Comparison of ENCODE assay signal across 10 cellular contexts in the genomic region with DNA sequence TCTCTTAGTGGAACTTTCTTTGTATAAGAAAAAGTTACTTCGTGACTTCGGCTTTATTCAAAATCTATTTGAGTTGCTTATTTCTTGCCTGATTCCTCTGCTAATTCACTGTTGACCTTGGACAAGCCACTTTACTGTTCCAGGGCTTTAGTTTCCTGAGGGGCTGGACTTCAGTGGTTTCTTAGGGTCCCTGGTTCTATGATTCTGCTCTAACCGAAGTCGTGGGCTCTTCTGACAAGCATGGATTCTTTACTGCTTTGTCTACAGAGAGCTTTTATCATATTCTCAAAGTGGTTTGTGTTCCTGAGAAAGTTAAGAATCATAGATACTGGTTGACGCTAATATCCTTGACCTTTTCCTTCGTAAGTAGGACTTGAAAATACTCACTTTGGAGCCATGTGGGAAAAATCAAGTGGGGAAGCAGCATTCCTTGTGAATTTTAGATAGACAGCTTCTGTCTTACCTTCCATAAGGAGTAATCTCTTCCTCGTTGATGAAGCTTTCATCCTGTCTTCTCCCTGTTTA. TPM values are rescaled to one million over a fixed set of nuclear protein-coding genes. Genes with fewer than 3 reads are reported as not detected.
DNase-seq lines count a peak whose midpoint lies in the region; ATAC-seq and TF ChIP-seq lines count a peak whose summit lies in the region.
"Had no signal": no experiment of that assay in that cellular context is flagged by ENCODE, and none has a peak within 500 bp of the region (broad histone marks: within the 10 kb centered on the region; RNA-seq: fewer than 3 reads in every experiment).

No MANE protein-coding gene starts in this region.

- H3K27me3 ChIP-seq in left lung (no peaks in the 10 kb centered on the region), transverse colon (no peaks in the 10 kb centered on the region)

- H3K36me3 ChIP-seq in left lung (no peaks in the 10 kb centered on the region), transverse colon (no peaks in the 10 kb centered on the region)

- POLR2A ChIA-PET in activated naive CD8-positive, alpha-beta T cell treated with anti-CD3 and anti-CD28 coated beads, Interleukin-2, amount 10 ng/mL, durations not matched to agents 7 days and 5 days (lab: Charles Lee) = interaction anchor here (0.7 to 1.4 kb wide), 2 partner anchors 21 to 410 kb away, joined by 3 read pairs; partner anchors contain the start of genes EXOSC2 and NUP214

- intact Hi-C loops in left lung (cut with DNase I) = no loop called here
- intact Hi-C loops in transverse colon (cut with DNase I; ENCODE audit: low total_unique reads) = loop anchor here (5.0 kb wide), 1 partner anchor 148 kb away; no protein-coding TSS in a partner anchor

- TF ChIP-seq POLR2A in transverse colon (IDR thresholded peaks at IDR 0.05) = no peak

- H3K4me3 Mint-ChIP-seq in activated T-cell treated with anti-CD3 and anti-CD28 coated beads, Interleukin-2, amount 50 U/mL, for 72 hours = peak overlapping the region; percentile 96 to 99
- H3K4me3 Mint-ChIP-seq in activated naive CD8-positive, alpha-beta T cell treated with anti-CD3 and anti-CD28 coated beads, Interleukin-2, amount 10 ng/mL, durations not matched to agents 7 days and 5 days = peak overlapping the region; percentile 87

- ATAC-seq in activated T-cell treated with anti-CD3 and anti-CD28 coated beads, Interleukin-2, amount 50 U/mL, for 72 hours (replicated peaks in 1 of 2) = no peak
- no peak for ATAC-seq in activated naive CD8-positive, alpha-beta T cell treated with anti-CD3 and anti-CD28 coated beads, Interleukin-2, amount 10 ng/mL, durations not matched to agents 7 days and 5 days (ENCODE audit: low read depth)
- ATAC-seq in left lung = no peak
- ATAC-seq in HG03439 (IDR thresholded peaks at IDR 0.05; ENCODE audit: unreplicated experiment) = no peak
- no peak for ATAC-seq in GM21825 (IDR thresholded peaks at IDR 0.05; ENCODE audit: unreplicated experiment)
- ATAC-seq in HG02840 (IDR thresholded peaks at IDR 0.05; ENCODE audit: low FRiP score, unreplicated experiment) = no peak

- WGBS in transverse colon (ENCODE audit: low coverage in 1 of 2), 2 donors = 4 to 23% methylated on average over 5 to 7 of the region's 7 CpGs

- no peak overlapping the region for H3K27ac Mint-ChIP-seq in activated T-cell treated with anti-CD3 and anti-CD28 coated beads, Interleukin-2, amount 50 U/mL, for 72 hours
- H3K27ac Mint-ChIP-seq in activated naive CD8-positive, alpha-beta T cell treated with anti-CD3 and anti-CD28 coated beads, Interleukin-2, amount 10 ng/mL, durations not matched to agents 7 days and 5 days = no peak overlapping the region

- H3K4me3 ChIP-seq in left lung (peak overlapping the region; percentile 88 to 99), transverse colon (peak overlapping the region in 3 of 4 donors; percentile 78 to 97 (median 94))

- TF ChIP-seq EP300 in transverse colon (IDR thresholded peaks at IDR 0.05; ENCODE audit: low read depth) = no peak

- no peaks in the 10 kb centered on the region for H3K9me3 Mint-ChIP-seq in activated T-cell treated with anti-CD3 and anti-CD28 coated beads, Interleukin-2, amount 50 U/mL, for 72 hours
- no peaks in the 10 kb centered on the region for H3K9me3 Mint-ChIP-seq in activated naive CD8-positive, alpha-beta T cell treated with anti-CD3 and anti-CD28 coated beads, Interleukin-2, amount 10 ng/mL, durations not matched to agents 7 days and 5 days

- peaks cover 53% of the 10 kb centered on the region for H3K4me1 Mint-ChIP-seq in activated T-cell treated with anti-CD3 and anti-CD28 coated beads, Interleukin-2, amount 50 U/mL, for 72 hours (ENCODE audit: low read depth)
- peaks cover 31% of the 10 kb centered on the region for H3K4me1 Mint-ChIP-seq in activated naive CD8-positive, alpha-beta T cell treated with anti-CD3 and anti-CD28 coated beads, Interleukin-2, amount 10 ng/mL, durations not matched to agents 7 days and 5 days

- no peak for DNase-seq in activated T-cell treated with anti-CD3 and anti-CD28 coated beads, Interleukin-2, amount 50 U/mL, for 72 hours
- no peak for DNase-seq in activated T-cell treated with anti-CD3 and anti-CD28 coated beads, Interleukin-2, amount 50 U/mL, for 1 hour
- no peak for DNase-seq in activated naive CD8-positive, alpha-beta T cell treated with anti-CD3 and anti-CD28 coated beads, Interleukin-2, amount 10 ng/mL, durations not matched to agents 7 days and 5 days
- DNase-seq in left lung = no peak
- no peak for DNase-seq in transverse colon
- DNase-seq: DMS79 had no signal

- H3K27ac ChIP-seq in left lung (peak overlapping the region; percentile 41 to 98), transverse colon (peak overlapping the region; percentile 96 to 99 (median 98))

- in situ Hi-C loops in transverse colon (cut with MboI; ENCODE audit: low pct_ligation_motif_present in 1 of 4, low pct_unique_long_range_greater_than_20kb in 1 of 4, low sequenced_read_pairs in 3 of 4) = loop anchor here in 1 of 4 donors (10.0 kb wide), 1 partner anchor 50 kb away; no protein-coding TSS in a partner anchor

- H3K27me3 Mint-ChIP-seq in activated T-cell treated with anti-CD3 and anti-CD28 coated beads, Interleukin-2, amount 50 U/mL, for 72 hours (ENCODE audit: low read depth) = no peaks in the 10 kb centered on the region
- peaks cover 2% of the 10 kb centered on the region for H3K27me3 Mint-ChIP-seq in activated naive CD8-positive, alpha-beta T cell treated with anti-CD3 and anti-CD28 coated beads, Interleukin-2, amount 10 ng/mL, durations not matched to agents 7 days and 5 days

- H3K4me1 ChIP-seq in left lung (peaks cover 0 to 54% of the 10 kb centered on the region in 2 donors), transverse colon (peaks cover 0 to 41% (median 27%) of the 10 kb centered on the region in 4 donors)

- TF ChIP-seq CTCF in left lung (IDR thresholded peaks at IDR 0.05) (no peak), transverse colon (IDR thresholded peaks at IDR 0.05) (no peak)

- no peaks in the 10 kb centered on the region for H3K9me3 ChIP-seq in left lung
- no peaks in the 10 kb centered on the region for H3K9me3 ChIP-seq in transverse colon

- peaks cover 0 to 2% of the 10 kb centered on the region in 2 donors for H3K36me3 Mint-ChIP-seq in activated T-cell treated with anti-CD3 and anti-CD28 coated beads, Interleukin-2, amount 50 U/mL, for 72 hours (ENCODE audit: insufficient read depth in 2 of 2)
- no peaks in the 10 kb centered on the region for H3K36me3 Mint-ChIP-seq in activated naive CD8-positive, alpha-beta T cell treated with anti-CD3 and anti-CD28 coated beads, Interleukin-2, amount 10 ng/mL, durations not matched to agents 7 days and 5 days

RNA-seq across cellular contexts. Expression of gene EXOSC2, which starts 21.1 kb away (rescaled TPM):
- total RNA-seq in activated T-cell treated with anti-CD3 and anti-CD28 coated beads, Interleukin-2, amount 50 U/mL, for 72 hours = 10 to 100 TPM; 43.7 to 55.0 TPM
- 10 to 100 TPM; 57.2 to 58.8 TPM for total RNA-seq in activated naive CD8-positive, alpha-beta T cell treated with anti-CD3 and anti-CD28 coated beads, Interleukin-2, amount 10 ng/mL, durations not matched to agents 7 days and 5 days
- total RNA-seq in left lung = 10 to 100 TPM; 17.5 to 27.6 TPM
- total RNA-seq in transverse colon = 10 to 100 TPM in 3 of 4 donors, 1 to 10 TPM in 1; 2.2 to 17.1 (median 15.8) TPM

RNA-seq across cellular contexts. Expression of gene PRDM12, which starts 50.3 kb away (rescaled TPM):
- not detected for total RNA-seq in activated T-cell treated with anti-CD3 and anti-CD28 coated beads, Interleukin-2, amount 50 U/mL, for 72 hours
- under 1 TPM in 1 of 2 experiments, not detected in 1; 0.17 TPM for total RNA-seq in activated naive CD8-positive, alpha-beta T cell treated with anti-CD3 and anti-CD28 coated beads, Interleukin-2, amount 10 ng/mL, durations not matched to agents 7 days and 5 days
- total RNA-seq in left lung (not detected), transverse colon (not detected)
- total RNA-seq: myocyte had no signal
